8 cellular contexts compared by ENCODE assay signal in the genomic region with DNA sequence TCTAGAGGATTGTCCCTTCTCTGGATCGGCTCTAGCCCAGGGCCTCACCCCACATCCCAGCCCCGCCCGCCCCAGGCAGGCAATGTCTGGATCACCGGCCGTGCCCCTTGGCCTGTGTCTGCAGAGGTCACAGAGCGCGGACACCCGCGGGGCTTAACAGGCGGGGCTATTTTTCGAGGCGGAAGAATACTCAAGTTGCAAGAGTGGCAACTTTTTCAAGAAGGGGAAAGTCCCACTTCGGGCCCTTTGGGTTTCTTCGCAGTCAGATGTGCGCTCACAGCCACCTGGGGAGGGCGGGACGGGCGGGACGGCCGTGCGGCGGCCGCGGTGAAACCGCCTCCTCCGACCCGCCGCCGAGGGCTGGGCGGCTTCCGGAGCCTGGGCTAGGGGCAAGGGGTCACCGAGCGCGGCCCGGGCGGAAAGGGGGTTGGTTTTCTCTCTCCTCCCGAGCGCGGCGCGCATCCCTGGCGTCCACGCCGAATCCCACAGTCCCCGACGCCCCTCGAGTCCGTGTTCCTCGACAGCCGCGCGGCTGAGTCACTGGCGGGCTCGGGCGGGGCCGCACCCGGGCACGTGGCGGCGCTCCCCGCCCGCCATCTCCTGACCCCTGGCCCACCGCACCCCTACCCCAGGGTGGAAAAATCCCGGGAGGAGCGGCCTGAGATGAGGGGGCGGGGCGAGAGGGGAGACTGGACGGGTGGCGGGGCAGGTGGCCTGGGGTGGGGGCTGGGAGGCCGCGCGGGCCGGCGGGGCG. TPM values are rescaled to one million over a fixed set of nuclear protein-coding genes. Genes with fewer than 3 reads are reported as not detected.
A peak's percentile ranks its signal among the peaks of the same experiment; 100 is the strongest.
DNase-seq lines count a peak whose midpoint lies in the region; ATAC-seq lines count a peak whose summit lies in the region.

No MANE protein-coding gene starts in this region.

- peak overlapping the region; percentile 99 for H3K9ac ChIP-seq in HUES64 (ENCODE audit: low read depth, low read length)

- under 1% methylated on average over 73 of the region's 75 CpGs for WGBS in HUES64
- under 1% methylated on average over 75 of the region's 75 CpGs for WGBS in right cardiac atrium

- DNase-seq in CD1c-positive myeloid dendritic cell (ENCODE audit: extremely low spot score) (peak; percentile 88), T-helper 1 cell (peak; percentile 56 to 93 (median 69)), amniotic epithelial cell (ENCODE audit: low read depth) (peak; percentile 62), right cardiac atrium (peak; percentile 83 to 89 (median 88)), retina (peak; percentile 73)

- ATAC-seq in GM19351 (IDR thresholded peaks at IDR 0.05; ENCODE audit: unreplicated experiment), result peak; percentile 31
- ATAC-seq in right cardiac atrium, result peak; percentile 22 to 52
- ATAC-seq in GM19452 (IDR thresholded peaks at IDR 0.05; ENCODE audit: unreplicated experiment), result no peak

- H3K4me3 ChIP-seq in HUES64 (ENCODE audit: low read length) (peak overlapping the region; percentile 99), right cardiac atrium (ENCODE audit: low read length) (peak overlapping the region; percentile 87)

- H3K27ac ChIP-seq in HUES64 (ENCODE audit: low read depth, low read length), result peak overlapping the region; percentile 100
- H3K27ac ChIP-seq in right cardiac atrium (ENCODE audit: low read length), result peak overlapping the region; percentile 82

- peaks cover 30% of the 10 kb centered on the region for H3K36me3 ChIP-seq in HUES64 (ENCODE audit: insufficient read depth, low read length)

- intact Hi-C loops in right cardiac atrium (cut with DNase I), result no loop called here

- no peaks in the 10 kb centered on the region for H3K27me3 ChIP-seq in HUES64 (ENCODE audit: insufficient read depth, low read length)
- H3K27me3 ChIP-seq in right cardiac atrium (ENCODE audit: control insufficient read depth, insufficient read depth), result no peaks in the 10 kb centered on the region

- H3K4me1 ChIP-seq in HUES64 (ENCODE audit: insufficient read depth, low read length), result peaks cover 32% of the 10 kb centered on the region
- H3K4me1 ChIP-seq in right cardiac atrium (ENCODE audit: control insufficient read depth, insufficient read depth, low read length), result peaks cover 5% of the 10 kb centered on the region

- no peaks in the 10 kb centered on the region for H3K9me3 ChIP-seq in HUES64 (ENCODE audit: insufficient read depth, low read depth, low read length)
- H3K9me3 ChIP-seq in right cardiac atrium (ENCODE audit: control insufficient read depth, low read length), result no peaks in the 10 kb centered on the region

RNA-seq across cellular contexts. Expression of gene PFN1, which starts 1.2 kb away (rescaled TPM):
- polyA plus RNA-seq in HUES64 (2013, experiment 1 of 2), result 1,291 TPM
- polyA plus RNA-seq in HUES64 (2013, experiment 2 of 2), result 1,164 TPM
- total RNA-seq in right cardiac atrium, result 100 to 1,000 TPM; 148 to 229 (median 201) TPM
- polyA plus RNA-seq in right cardiac atrium, result 180 TPM

RNA-seq across cellular contexts. Expression of gene ENO3, which starts 1.4 kb away (rescaled TPM):
- 14.8 TPM for polyA plus RNA-seq in HUES64 (2013, experiment 1 of 2)
- polyA plus RNA-seq in HUES64 (2013, experiment 2 of 2), result 18.8 TPM
- 100 to 1,000 TPM; 198 to 695 (median 246) TPM for total RNA-seq in right cardiac atrium
- 455 TPM for polyA plus RNA-seq in right cardiac atrium

RNA-seq across cellular contexts. Expression of gene RNF167, which starts 9.4 kb away (rescaled TPM):
- 93.3 TPM for polyA plus RNA-seq in HUES64 (2013, experiment 1 of 2)
- polyA plus RNA-seq in HUES64 (2013, experiment 2 of 2), result 106 TPM
- 100 to 1,000 TPM in 1 of 4 donors, 10 to 100 TPM in 3; 76.6 to 108 (median 87.5) TPM for total RNA-seq in right cardiac atrium
- polyA plus RNA-seq in right cardiac atrium, result 124 TPM

RNA-seq across cellular contexts. Expression of gene SLC25A11, which starts 9.7 kb away (rescaled TPM):
- 53.6 TPM for polyA plus RNA-seq in HUES64 (2013, experiment 1 of 2)
- 54.9 TPM for polyA plus RNA-seq in HUES64 (2013, experiment 2 of 2)
- total RNA-seq in right cardiac atrium, result 100 to 1,000 TPM; 162 to 230 (median 202) TPM
- 200 TPM for polyA plus RNA-seq in right cardiac atrium

RNA-seq across cellular contexts. Expression of gene GP1BA, which starts 17.4 kb away (rescaled TPM):
- polyA plus RNA-seq in HUES64 (2013, experiment 1 of 2), result not detected
- polyA plus RNA-seq in HUES64 (2013, experiment 2 of 2), result not detected
- under 1 TPM in 1 of 4 donors, not detected in 3; 0.23 TPM for total RNA-seq in right cardiac atrium
- 0.16 TPM for polyA plus RNA-seq in right cardiac atrium
